Comparison of ENCODE assay signal across 18 cellular contexts in genomic region chr5:118405650-118406061, GRCh38.
A peak's percentile ranks its signal among the peaks of the same experiment; 100 is the strongest.
DNase-seq lines count a peak whose midpoint lies in the region; ATAC-seq and TF ChIP-seq lines count a peak whose summit lies in the region.
"Had no signal": no experiment of that assay in that cellular context is flagged by ENCODE, and none has a peak within 500 bp of the region (broad histone marks: within the 10 kb centered on the region; RNA-seq: fewer than 3 reads in every experiment).

No MANE protein-coding gene starts in this region.

- no peak overlapping the region for H3K4me2 ChIP-seq in DND-41 (ENCODE audit: insufficient read depth, low read length)
- no peak overlapping the region for H3K4me2 ChIP-seq in IMR-90 (ENCODE audit: low read depth, low read length)
- no peak overlapping the region for H3K4me2 ChIP-seq in mesendoderm (ENCODE audit: low read length)

- H2BK120ac ChIP-seq in IMR-90 (ENCODE audit: low read depth, low read length) (no peak overlapping the region), mesendoderm (ENCODE audit: low read depth, low read length) (no peak overlapping the region)

- dilution Hi-C loops in IMR-90 (cut with HindIII; ENCODE audit: low sequenced_read_pairs, unreplicated experiment): no loop called here

- H3K36me3 ChIP-seq in DND-41 (ENCODE audit: insufficient read depth, low read length): no peaks in the 10 kb centered on the region
- H3K36me3 ChIP-seq in IMR-90 (ENCODE audit: control insufficient read depth, insufficient read depth, low read length): no peaks in the 10 kb centered on the region
- H3K36me3 ChIP-seq in mesendoderm (ENCODE audit: control insufficient read depth, insufficient read depth, low read length): no peaks in the 10 kb centered on the region
- H3K36me3 ChIP-seq: MG63, thoracic aorta had no signal

- no peak overlapping the region for H2AFZ ChIP-seq in DND-41 (ENCODE audit: low read depth, low read length)
- no peak overlapping the region for H2AFZ ChIP-seq in IMR-90 (replicated peaks; ENCODE audit: low read length, poor library complexity)

- no peak for TF ChIP-seq POLR2A in IMR-90 (IDR thresholded peaks at IDR 0.05; ENCODE audit: low read depth, low read length)

- H3K14ac ChIP-seq in IMR-90 (replicated peaks; ENCODE audit: low read depth, low read length): no peak overlapping the region

- H3K27ac ChIP-seq in DND-41 (ENCODE audit: low read length) (no peak overlapping the region), IMR-90 (ENCODE audit: insufficient read depth, low read length) (no peak overlapping the region), mesendoderm (ENCODE audit: low read depth, low read length) (no peak overlapping the region)
- H3K27ac ChIP-seq: thoracic aorta had no signal

- no peaks in the 10 kb centered on the region for H3K9me1 ChIP-seq in IMR-90 (ENCODE audit: insufficient read depth, low read length)

- no peaks in the 10 kb centered on the region for H3K27me3 ChIP-seq in DND-41 (ENCODE audit: insufficient read depth, low read length, poor library complexity)
- no peaks in the 10 kb centered on the region for H3K27me3 ChIP-seq in IMR-90 (ENCODE audit: control insufficient read depth, insufficient read depth, low read length)
- no peaks in the 10 kb centered on the region for H3K27me3 ChIP-seq in mesendoderm (ENCODE audit: insufficient read depth, low read length, poor library complexity)
- H3K27me3 ChIP-seq: MG63 had no signal

- no peaks in the 10 kb centered on the region for H3K36me3 Mint-ChIP-seq in activated CD8-positive, alpha-beta memory T cell treated with anti-CD3 and anti-CD28 coated beads, Interleukin-2, amount 10 ng/mL, durations not matched to agents 7 days and 5 days
- peaks cover 3% of the 10 kb centered on the region for H3K36me3 Mint-ChIP-seq in chondrocyte (ENCODE audit: low read depth)
- H3K36me3 Mint-ChIP-seq: activated naive CD4-positive, alpha-beta T cell treated with anti-CD3 and anti-CD28 coated beads, Interleukin-2, amount 50 U/mL, for 24 hours; T-cell had no signal

- CTCF ChIA-PET in IMR-90 (lab: Yijun Ruan, JAX): no interaction called here
- CTCF ChIA-PET in activated CD8-positive, alpha-beta memory T cell treated with anti-CD3 and anti-CD28 coated beads, Interleukin-2, amount 10 ng/mL, durations not matched to agents 7 days and 5 days (lab: Charles Lee): no interaction called here

- H3K4me3 Mint-ChIP-seq in activated CD8-positive, alpha-beta memory T cell treated with anti-CD3 and anti-CD28 coated beads, Interleukin-2, amount 10 ng/mL, durations not matched to agents 7 days and 5 days: no peak overlapping the region
- no peak overlapping the region for H3K4me3 Mint-ChIP-seq in chondrocyte (ENCODE audit: unreplicated experiment)
- H3K4me3 Mint-ChIP-seq: activated naive CD4-positive, alpha-beta T cell treated with anti-CD3 and anti-CD28 coated beads, Interleukin-2, amount 50 U/mL, for 24 hours; B cell; T-cell had no signal

- no peaks in the 10 kb centered on the region for H3K4me1 ChIP-seq in DND-41 (ENCODE audit: insufficient read depth, low read length)
- no peaks in the 10 kb centered on the region for H3K4me1 ChIP-seq in IMR-90 (ENCODE audit: control insufficient read depth, insufficient read depth, low read length)
- H3K4me1 ChIP-seq in mesendoderm (ENCODE audit: control insufficient read depth, low read depth, low read length): no peaks in the 10 kb centered on the region

- H2AK5ac ChIP-seq in IMR-90 (ENCODE audit: low read depth, low read length) (no peak overlapping the region), mesendoderm (ENCODE audit: low read length) (no peak overlapping the region)

- H3K4ac ChIP-seq in IMR-90 (ENCODE audit: low read depth, low read length): no peak overlapping the region
- no peak overlapping the region for H3K4ac ChIP-seq in mesendoderm (ENCODE audit: low read depth, low read length)

- H2BK15ac ChIP-seq in IMR-90 (ENCODE audit: low read depth, low read length): no peak overlapping the region
- no peak overlapping the region for H2BK15ac ChIP-seq in mesendoderm (replicated peaks; ENCODE audit: low read depth)

- TF ChIP-seq CTCF in DND-41 (IDR thresholded peaks at IDR 0.05; ENCODE audit: borderline replicate concordance, extremely low read depth, low read length, poor library complexity, severe bottlenecking) (no peak), IMR-90 (conservative IDR thresholded peaks at IDR 0.05; ENCODE audit: low read depth, low read length) (no peak), astrocyte of the spinal cord (IDR thresholded peaks at IDR 0.05; ENCODE audit: low read depth, low read length) (no peak), chondrocyte (IDR thresholded peaks at IDR 0.05) (no peak)

- no peaks in the 10 kb centered on the region for H3K4me1 Mint-ChIP-seq in activated CD8-positive, alpha-beta memory T cell treated with anti-CD3 and anti-CD28 coated beads, Interleukin-2, amount 10 ng/mL, durations not matched to agents 7 days and 5 days
- peaks cover 11% of the 10 kb centered on the region for H3K4me1 Mint-ChIP-seq in chondrocyte (ENCODE audit: low read depth)
- H3K4me1 Mint-ChIP-seq: activated naive CD4-positive, alpha-beta T cell treated with anti-CD3 and anti-CD28 coated beads, Interleukin-2, amount 50 U/mL, for 24 hours; B cell; T-cell had no signal

- H3K9ac ChIP-seq in DND-41 (ENCODE audit: low read depth, low read length) (no peak overlapping the region), IMR-90 (ENCODE audit: low read depth, low read length) (no peak overlapping the region), mesendoderm (ENCODE audit: low read length) (no peak overlapping the region)

- in situ Hi-C loops in IMR-90 (cut with MboI; ENCODE audit: low sequenced_read_pairs) (no loop called here), astrocyte of the spinal cord (cut with HindIII; ENCODE audit: low sequenced_read_pairs) (no loop called here)

- peak; percentile 45; the same call in 1 of the 3 replicates for ATAC-seq in DND-41 (ENCODE audit: insufficient read depth, low read depth)
- peak; percentile 32; the same call in 1 of the 2 replicates for ATAC-seq in IMR-90 (ENCODE audit: low read depth)
- no peak for ATAC-seq in activated CD8-positive, alpha-beta memory T cell treated with anti-CD3 and anti-CD28 coated beads, Interleukin-2, amount 10 ng/mL, durations not matched to agents 7 days and 5 days
- ATAC-seq: PC-3, T-cell had no signal

- H3K79me2 ChIP-seq in DND-41 (ENCODE audit: insufficient read depth, low read length) (no peaks in the 10 kb centered on the region), mesendoderm (ENCODE audit: control insufficient read depth, insufficient read depth, low read length) (no peaks in the 10 kb centered on the region)

- H3K9me3 ChIP-seq in DND-41 (ENCODE audit: insufficient read depth, low read length, severe bottlenecking) (no peaks in the 10 kb centered on the region), IMR-90 (ENCODE audit: control insufficient read depth, insufficient read depth, low read length) (peaks cover 15% of the 10 kb centered on the region)
- H3K9me3 ChIP-seq: MG63, thoracic aorta had no signal

- H4K91ac ChIP-seq in IMR-90 (ENCODE audit: insufficient read depth, low read depth, low read length): no peak overlapping the region

- H3K27ac Mint-ChIP-seq in activated CD8-positive, alpha-beta memory T cell treated with anti-CD3 and anti-CD28 coated beads, Interleukin-2, amount 10 ng/mL, durations not matched to agents 7 days and 5 days: no peak overlapping the region
- H3K27ac Mint-ChIP-seq in chondrocyte (ENCODE audit: unreplicated experiment): no peak overlapping the region
- H3K27ac Mint-ChIP-seq: activated naive CD4-positive, alpha-beta T cell treated with anti-CD3 and anti-CD28 coated beads, Interleukin-2, amount 50 U/mL, for 24 hours; B cell; T-cell had no signal

- intact Hi-C loops in IMR-90 (cut with micrococcal nuclease): no loop called here

- H4K8ac ChIP-seq in IMR-90 (ENCODE audit: low read depth in 2 of 2, low read length in 2 of 2) (no peak overlapping the region), mesendoderm (ENCODE audit: low read depth, low read length) (no peak overlapping the region)

- H3K23ac ChIP-seq in IMR-90 (ENCODE audit: low read depth, low read length) (no peak overlapping the region), mesendoderm (ENCODE audit: low read length) (no peak overlapping the region)

- WGBS in IMR-90 (ENCODE audit: extremely low coverage in 2 of 2, insufficient read length in 1 of 2), 2 experiments: 0% methylated on average over 2 of the region's 5 CpGs; no CpG with 5 or more reads in 1 of the 2 experiments
- no CpG with 5 or more reads among the region's 5 CpGs for WGBS in mesendoderm (ENCODE audit: extremely low coverage, insufficient coverage, low lambda C conversion rate)

- H4K5ac ChIP-seq in IMR-90 (ENCODE audit: low read depth, low read length) (no peak overlapping the region), mesendoderm (ENCODE audit: low read length) (no peak overlapping the region)

- no peak overlapping the region for H3K56ac ChIP-seq in IMR-90 (ENCODE audit: extremely low read depth, insufficient read depth, low read length)
- no peak overlapping the region for H3K56ac ChIP-seq in mesendoderm (ENCODE audit: low read length)

- H3K27me3 Mint-ChIP-seq in activated CD8-positive, alpha-beta memory T cell treated with anti-CD3 and anti-CD28 coated beads, Interleukin-2, amount 10 ng/mL, durations not matched to agents 7 days and 5 days: no peaks in the 10 kb centered on the region
- H3K27me3 Mint-ChIP-seq in chondrocyte (ENCODE audit: low read depth): no peaks in the 10 kb centered on the region
- H3K27me3 Mint-ChIP-seq: B cell, T-cell had no signal

- no peak overlapping the region for H2AK9ac ChIP-seq in IMR-90 (replicated peaks; ENCODE audit: low read depth, low read length, poor library complexity)

- TF ChIP-seq RAD21 in IMR-90 (IDR thresholded peaks at IDR 0.05; ENCODE audit: low read length): no peak

- BruUV-seq in IMR-90 (replicated peaks; lab: Mats Ljungman, UMichigan): no TSS peak

- DNase-seq in DND-41: no peak
- DNase-seq in IMR-90: no peak
- peak; percentile 5 for DNase-seq in astrocyte of the spinal cord (ENCODE audit: low read depth, low spot score)
- DNase-seq in mesendoderm: peak; percentile 39
- DNase-seq in germinal center (ENCODE audit: low spot score): no peak
- no peak for DNase-seq in iPS-NIHi11 (ENCODE audit: low spot score)
- no peak for DNase-seq in activated CD8-positive, alpha-beta memory T cell treated with anti-CD3 and anti-CD28 coated beads, Interleukin-2, amount 10 ng/mL, durations not matched to agents 7 days and 5 days
- no peak for DNase-seq in chondrocyte (ENCODE audit: low spot score)
- DNase-seq: effector CD8-positive, alpha-beta T cell; MG63; midbrain; NCI-H345; PC-3; stimulated activated CD4-positive, alpha-beta T cell treated with anti-CD3 and anti-CD28 coated beads, Interleukin-15, amount 100 ng/mL, for 24 hours; T-cell had no signal

- H3K4me3 ChIP-seq in DND-41 (ENCODE audit: low read depth in 1 of 2, low read length in 2 of 2) (no peak overlapping the region), IMR-90 (ENCODE audit: insufficient read depth, low read depth, low read length) (no peak overlapping the region), astrocyte of the spinal cord (ENCODE audit: low read depth, low read length) (no peak overlapping the region), mesendoderm (ENCODE audit: low read length) (no peak overlapping the region)
- H3K4me3 ChIP-seq: MG63, thoracic aorta had no signal

- H2BK20ac ChIP-seq in IMR-90 (ENCODE audit: low read depth, low read length): no peak overlapping the region

- H3K79me1 ChIP-seq in IMR-90 (ENCODE audit: low read depth in 1 of 2, low read length in 2 of 2) (no peaks in the 10 kb centered on the region), mesendoderm (ENCODE audit: low read length) (no peaks in the 10 kb centered on the region)

- H2BK5ac ChIP-seq in IMR-90 (ENCODE audit: low read depth, low read length, poor library complexity, severe bottlenecking) (no peak overlapping the region), mesendoderm (ENCODE audit: low read length) (no peak overlapping the region)

- no peaks in the 10 kb centered on the region for H4K20me1 ChIP-seq in DND-41 (ENCODE audit: insufficient read depth, low read length)
- H4K20me1 ChIP-seq in IMR-90 (ENCODE audit: insufficient read depth, low read length): no peaks in the 10 kb centered on the region

- peaks cover 7% of the 10 kb centered on the region for H3K9me3 Mint-ChIP-seq in activated CD8-positive, alpha-beta memory T cell treated with anti-CD3 and anti-CD28 coated beads, Interleukin-2, amount 10 ng/mL, durations not matched to agents 7 days and 5 days (ENCODE audit: low read depth)
- H3K9me3 Mint-ChIP-seq in chondrocyte (ENCODE audit: low read depth): peaks cover 16% of the 10 kb centered on the region
- H3K9me3 Mint-ChIP-seq: activated naive CD4-positive, alpha-beta T cell treated with anti-CD3 and anti-CD28 coated beads, Interleukin-2, amount 50 U/mL, for 24 hours had no signal

- POLR2A ChIA-PET in IMR-90 (lab: Charles Lee; ENCODE audit: unreplicated experiment): no interaction called here

- no peak overlapping the region for H3K18ac ChIP-seq in IMR-90 (ENCODE audit: low read depth, low read length)
- H3K18ac ChIP-seq in mesendoderm (ENCODE audit: low read length): no peak overlapping the region

Comparison
In these comparisons a context has a peak if more than half of its experiments do, and no peak if none do; other contexts are left out.
1. DNase-seq: peak in astrocyte of the spinal cord (single experiment) and mesendoderm (single experiment); none in DND-41 (single experiment), IMR-90 (single experiment), germinal center (single experiment), iPS-NIHi11 (single experiment), activated CD8-positive, alpha-beta memory T cell treated with anti-CD3 and anti-CD28 coated beads, Interleukin-2, amount 10 ng/mL, durations not matched to agents 7 days and 5 days (single experiment) and chondrocyte (single experiment).